1 cellular context compared by ENCODE assay signal in genomic region chr17:50470451-50470850, GRCh38.
TF ChIP-seq lines count a peak whose summit lies in the region.

No MANE protein-coding gene starts in this region.

TF ChIP-seq in HEK293T, 16 proteins besides CTCF, POLR2A, EP300 and RAD21:
- TF ChIP-seq BHLHE40 (IDR thresholded peaks at IDR 0.05; ENCODE audit: borderline replicate concordance): no peak
- TF ChIP-seq SP1 (IDR thresholded peaks at IDR 0.05): no peak
- no peak for TF ChIP-seq FOXK2 (IDR thresholded peaks at IDR 0.05)
- TF ChIP-seq PKNOX1 (IDR thresholded peaks at IDR 0.05): no peak
- no peak for TF ChIP-seq ARNT (IDR thresholded peaks at IDR 0.05)
- TF ChIP-seq TARDBP (IDR thresholded peaks at IDR 0.05): no peak
- TF ChIP-seq FOXM1 (IDR thresholded peaks at IDR 0.05; ENCODE audit: borderline replicate concordance): no peak
- TF ChIP-seq ZNF384 (IDR thresholded peaks at IDR 0.05): no peak
- TF ChIP-seq CTBP1 (IDR thresholded peaks at IDR 0.05; ENCODE audit: borderline replicate concordance): no peak
- TF ChIP-seq LEF1 (IDR thresholded peaks at IDR 0.05; ENCODE audit: borderline replicate concordance): no peak
- TF ChIP-seq FOXA1 (IDR thresholded peaks at IDR 0.05): no peak
- TF ChIP-seq SUZ12 (IDR thresholded peaks at IDR 0.05): no peak
- no peak for TF ChIP-seq HDGF (IDR thresholded peaks at IDR 0.05; ENCODE audit: borderline replicate concordance)
- TF ChIP-seq L3MBTL2 (conservative IDR thresholded peaks at IDR 0.05): no peak
- no peak for TF ChIP-seq NFRKB (IDR thresholded peaks at IDR 0.05)
- no peak for TF ChIP-seq ELF4 (IDR thresholded peaks at IDR 0.05)
TF ChIP-seq in HEK293T: peak in this region for 0.
